Comparison of ENCODE assay signal across 17 cellular contexts in the genomic region with DNA sequence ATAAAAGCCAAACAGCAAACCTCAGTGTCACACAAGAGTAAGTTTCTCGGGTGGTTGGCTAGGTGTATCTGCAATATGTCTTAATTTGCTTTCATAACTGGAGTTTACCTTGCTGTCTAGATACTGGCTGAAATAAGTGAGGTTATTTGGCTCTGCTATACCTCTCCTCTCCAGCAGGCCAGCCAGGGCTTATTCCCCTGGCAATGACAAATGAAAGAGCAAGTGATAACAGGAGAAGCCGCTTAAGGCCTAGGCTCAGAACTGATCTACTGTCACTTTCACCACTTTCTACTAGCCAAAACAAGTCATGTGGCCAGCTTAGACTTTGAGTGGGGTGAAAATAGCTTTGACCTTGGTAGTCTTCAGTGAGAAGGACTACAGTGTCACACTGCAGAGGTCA. TPM values are rescaled to one million over a fixed set of nuclear protein-coding genes. Genes with fewer than 3 reads are reported as not detected.
DNase-seq lines count a peak whose midpoint lies in the region; ATAC-seq, FAIRE-seq and TF ChIP-seq lines count a peak whose summit lies in the region.
"Had no signal": no experiment of that assay in that cellular context is flagged by ENCODE, and none has a peak within 500 bp of the region (broad histone marks: within the 10 kb centered on the region; RNA-seq: fewer than 3 reads in every experiment).

No MANE protein-coding gene starts in this region.

- 48% methylated on average over 2 of the region's 2 CpGs for WGBS in mammary epithelial cell (ENCODE audit: low coverage, missing lambda C conversion rate)

- no peaks in the 10 kb centered on the region for H3K9me1 ChIP-seq in keratinocyte (ENCODE audit: control insufficient read depth, extremely low read depth, insufficient read depth, low read length)

- H3K36me3 ChIP-seq in mammary epithelial cell (ENCODE audit: insufficient read depth, low read length) (no peaks in the 10 kb centered on the region), breast epithelium (no peaks in the 10 kb centered on the region), RWPE2 (ENCODE audit: low read depth) (no peaks in the 10 kb centered on the region), keratinocyte (ENCODE audit: control insufficient read depth in 2 of 2, extremely low read depth in 1 of 2, insufficient read depth in 2 of 2, low read length in 2 of 2) (no peaks in the 10 kb centered on the region)
- H3K36me3 ChIP-seq: SJCRH30 had no signal

- no peaks in the 10 kb centered on the region for H3K9me3 Mint-ChIP-seq in activated CD4-positive, alpha-beta T cell treated with anti-CD3 and anti-CD28 coated beads, Interleukin-2, amount 10 ng/mL, durations not matched to agents 24 days and 14 days
- H3K9me3 Mint-ChIP-seq: brain had no signal

- DNase-seq in mammary epithelial cell: peak; percentile 15
- DNase-seq in breast epithelium (ENCODE audit: low spot score in 2 of 2): no peak
- no peak for DNase-seq in RWPE2 (ENCODE audit: low spot score)
- no peak for DNase-seq in keratinocyte (ENCODE audit: low read depth, low spot score)
- DNase-seq in HT-29 (ENCODE audit: low spot score): no peak
- no peak for DNase-seq in activated CD4-positive, alpha-beta T cell treated with anti-CD3 and anti-CD28 coated beads, Interleukin-2, amount 10 ng/mL, durations not matched to agents 24 days and 14 days
- DNase-seq in AG08396 (ENCODE audit: low spot score): no peak
- DNase-seq: activated naive CD4-positive, alpha-beta T cell; effector memory CD4-positive, alpha-beta T cell; mucosa of descending colon; NCI-H2081 treated with DMSO at 0.1 percent for 48 hours; SJCRH30 had no signal

- TF ChIP-seq POLR2A in breast epithelium (IDR thresholded peaks at IDR 0.05): no peak

- H3K4me2 ChIP-seq in mammary epithelial cell (ENCODE audit: insufficient read depth, low read depth, low read length) (no peak overlapping the region), keratinocyte (ENCODE audit: control insufficient read depth, extremely low read depth, insufficient read depth, low read depth, low read length) (peak overlapping the region; percentile 50)

- no peak overlapping the region for H3K4me3 Mint-ChIP-seq in activated CD4-positive, alpha-beta T cell treated with anti-CD3 and anti-CD28 coated beads, Interleukin-2, amount 10 ng/mL, durations not matched to agents 24 days and 14 days
- H3K4me3 Mint-ChIP-seq: brain had no signal

- H3K9me3 ChIP-seq in mammary epithelial cell (replicated peaks; ENCODE audit: insufficient read depth, low read length) (no peaks in the 10 kb centered on the region), breast epithelium (no peaks in the 10 kb centered on the region), RWPE2 (ENCODE audit: severe bottlenecking) (no peaks in the 10 kb centered on the region), keratinocyte (ENCODE audit: control insufficient read depth, low read depth, low read length) (no peaks in the 10 kb centered on the region)
- H3K9me3 ChIP-seq: mucosa of descending colon, SJCRH30 had no signal

- peaks cover 21% of the 10 kb centered on the region for H3K4me1 ChIP-seq in mammary epithelial cell (ENCODE audit: insufficient read depth, low read length)
- no peaks in the 10 kb centered on the region for H3K4me1 ChIP-seq in breast epithelium
- peaks cover 10% of the 10 kb centered on the region for H3K4me1 ChIP-seq in RWPE2 (ENCODE audit: insufficient read depth, poor library complexity, severe bottlenecking)
- peaks cover 24% of the 10 kb centered on the region for H3K4me1 ChIP-seq in keratinocyte (ENCODE audit: control insufficient read depth, extremely low read depth, insufficient read depth, low read length)

- no peaks in the 10 kb centered on the region for H3K36me3 Mint-ChIP-seq in activated CD4-positive, alpha-beta T cell treated with anti-CD3 and anti-CD28 coated beads, Interleukin-2, amount 10 ng/mL, durations not matched to agents 24 days and 14 days (ENCODE audit: low read depth)
- H3K36me3 Mint-ChIP-seq: brain had no signal

- no peak overlapping the region for H3K4me3 ChIP-seq in mammary epithelial cell (replicated peaks in 1 of 3; ENCODE audit: insufficient read depth in 1 of 3, low read depth in 2 of 3, low read length in 3 of 3)
- H3K4me3 ChIP-seq in breast epithelium: no peak overlapping the region
- no peak overlapping the region for H3K4me3 ChIP-seq in RWPE2 (ENCODE audit: severe bottlenecking)
- no peak overlapping the region for H3K4me3 ChIP-seq in keratinocyte (ENCODE audit: control insufficient read depth in 2 of 3, extremely low read depth in 1 of 3, insufficient read depth in 2 of 3, low read depth in 1 of 3, low read length in 3 of 3)
- H3K4me3 ChIP-seq: mucosa of descending colon, SJCRH30 had no signal

- dilution Hi-C loops in mammary epithelial cell (cut with HindIII; ENCODE audit: low sequenced_read_pairs) (no loop called here), keratinocyte (cut with MboI; ENCODE audit: extremely low pct_ligation_motif_present, low sequenced_read_pairs) (no loop called here)

- H3K9ac ChIP-seq in mammary epithelial cell (ENCODE audit: insufficient read depth, low read length): no peak overlapping the region
- no peak overlapping the region for H3K9ac ChIP-seq in keratinocyte (ENCODE audit: control insufficient read depth, extremely low read depth, insufficient read depth, low read length)

- peak; percentile 51 for ATAC-seq in HG02885 (IDR thresholded peaks at IDR 0.05; ENCODE audit: poor library complexity, unreplicated experiment)
- peak; percentile 40; the same call in 1 of the 3 replicates for ATAC-seq in RWPE2 (ENCODE audit: low read depth)
- ATAC-seq: mucosa of descending colon had no signal

- H3K27me3 Mint-ChIP-seq in activated CD4-positive, alpha-beta T cell treated with anti-CD3 and anti-CD28 coated beads, Interleukin-2, amount 10 ng/mL, durations not matched to agents 24 days and 14 days: peaks cover 8% of the 10 kb centered on the region
- H3K27me3 Mint-ChIP-seq: brain had no signal

- H3K27me3 ChIP-seq in mammary epithelial cell (ENCODE audit: insufficient read depth, low read length) (no peaks in the 10 kb centered on the region), breast epithelium (no peaks in the 10 kb centered on the region), RWPE2 (ENCODE audit: insufficient read depth, poor library complexity, severe bottlenecking) (no peaks in the 10 kb centered on the region), keratinocyte (ENCODE audit: control insufficient read depth, extremely low read depth, insufficient read depth, low read length) (no peaks in the 10 kb centered on the region)
- H3K27me3 ChIP-seq: SJCRH30 had no signal

- H3K79me2 ChIP-seq in mammary epithelial cell (ENCODE audit: insufficient read depth, low read length) (no peaks in the 10 kb centered on the region), keratinocyte (ENCODE audit: control insufficient read depth, insufficient read depth, low read length) (no peaks in the 10 kb centered on the region)

- FAIRE-seq in keratinocyte (lab: Jason Lieb, UNC): peak; percentile 94

- H2AFZ ChIP-seq in mammary epithelial cell (ENCODE audit: low read depth, low read length): no peak overlapping the region
- H2AFZ ChIP-seq in keratinocyte (ENCODE audit: control insufficient read depth, low read length): no peak overlapping the region

- CTCF ChIA-PET in mammary epithelial cell (lab: Charles Lee; ENCODE audit: low non-redundant PET): no interaction called here

- TF ChIP-seq CTCF in mammary epithelial cell (conservative IDR thresholded peaks at IDR 0.05 in 1 of 2, IDR thresholded peaks at IDR 0.05 in 1 of 2; ENCODE audit: extremely low read depth in 1 of 2, insufficient read depth in 1 of 2, low read depth in 1 of 2, low read length in 2 of 2) (peak in 1 of 2 donors; percentile 41), breast epithelium (IDR thresholded peaks at IDR 0.05) (no peak), RWPE2 (IDR thresholded peaks at IDR 0.05; ENCODE audit: poor library complexity, severe bottlenecking) (no peak), keratinocyte (optimal IDR thresholded peaks at IDR 0.05 in 1 of 3, IDR thresholded peaks at IDR 0.05 in 1 of 3, conservative IDR thresholded peaks at IDR 0.05 in 1 of 3; ENCODE audit: extremely low read depth in 1 of 3, insufficient read depth in 2 of 3, low read length in 3 of 3) (peak; percentile 26 to 60 (median 42))

- intact Hi-C loops in mammary epithelial cell (cut with micrococcal nuclease) (no loop called here), breast epithelium (cut with DNase I; ENCODE audit: low total_unique reads) (no loop called here)
- intact Hi-C loops in activated CD4-positive, alpha-beta T cell treated with anti-CD3 and anti-CD28 coated beads, Interleukin-2, amount 10 ng/mL, durations not matched to agents 24 days and 14 days (cut with micrococcal nuclease): no loop called here

- no peak overlapping the region for H3K27ac Mint-ChIP-seq in activated CD4-positive, alpha-beta T cell treated with anti-CD3 and anti-CD28 coated beads, Interleukin-2, amount 10 ng/mL, durations not matched to agents 24 days and 14 days

- in situ Hi-C loops in mammary epithelial cell (cut with MboI; ENCODE audit: low sequenced_read_pairs in 2 of 2): loop anchor here (25.0 kb wide), 2 partner anchors 133 to 1283 kb away; no protein-coding TSS in a partner anchor

- H3K27ac ChIP-seq in mammary epithelial cell (ENCODE audit: insufficient read depth, low read depth, low read length): no peak overlapping the region
- H3K27ac ChIP-seq in breast epithelium: no peak overlapping the region
- H3K27ac ChIP-seq in RWPE2 (ENCODE audit: poor library complexity, severe bottlenecking): no peak overlapping the region
- H3K27ac ChIP-seq in keratinocyte (ENCODE audit: control insufficient read depth, insufficient read depth, low read length): no peak overlapping the region
- H3K27ac ChIP-seq: SJCRH30 had no signal

- BruUV-seq in mammary epithelial cell (replicated peaks; lab: Mats Ljungman, UMichigan): no TSS peak

- H4K20me1 ChIP-seq in mammary epithelial cell (ENCODE audit: insufficient read depth, low read length) (no peaks in the 10 kb centered on the region), keratinocyte (ENCODE audit: control insufficient read depth, extremely low read depth, insufficient read depth, low read length) (no peaks in the 10 kb centered on the region)

- no peaks in the 10 kb centered on the region for H3K4me1 Mint-ChIP-seq in activated CD4-positive, alpha-beta T cell treated with anti-CD3 and anti-CD28 coated beads, Interleukin-2, amount 10 ng/mL, durations not matched to agents 24 days and 14 days

RNA-seq across cellular contexts. Expression of a gene that starts 4.8 kb away (rescaled TPM):
- under 1 TPM in 1 of 2 donors, not detected in 1; under 0.01 TPM for total RNA-seq in mammary epithelial cell
- polyA plus RNA-seq in mammary epithelial cell: not detected
- polyA minus RNA-seq in mammary epithelial cell: not detected
- under 1 TPM in 2 of 3 donors, not detected in 1; 0.15 to 0.33 TPM for total RNA-seq in breast epithelium
- not detected in 3 replicates for polyA plus RNA-seq in keratinocyte
- not detected for polyA plus RNA-seq in keratinocyte (2011; ENCODE audit: low read depth)
- not detected in 2 replicates for polyA plus RNA-seq in keratinocyte (2011; cell fraction: cytosol; rRNA removed)
- not detected in 2 replicates for polyA plus RNA-seq in keratinocyte (2011; cell fraction: nucleus; rRNA removed)
- polyA plus RNA-seq in keratinocyte (2012; ENCODE audit: low replicate concordance): not detected in 2 replicates
- polyA minus RNA-seq in keratinocyte: not detected in 3 replicates
- not detected for polyA minus RNA-seq in keratinocyte (2011; cell fraction: cytosol; rRNA and poly(A)+ RNA removed)
- not detected in 2 replicates for polyA minus RNA-seq in keratinocyte (2011; cell fraction: nucleus; rRNA and poly(A)+ RNA removed)
- total RNA-seq in HT-29 (2014; rRNA removed; shearing (Covaris generic)): not detected in 2 replicates
- not detected in 2 replicates for total RNA-seq in activated CD4-positive, alpha-beta T cell treated with anti-CD3 and anti-CD28 coated beads, Interleukin-2, amount 10 ng/mL, durations not matched to agents 24 days and 14 days
- total RNA-seq: A673, M059J, mucosa of descending colon, osteocyte had no signal

RNA-seq across cellular contexts. Expression of a gene that starts 42.3 kb away (rescaled TPM):
- total RNA-seq in mammary epithelial cell (10 to 100 TPM in 1 of 2 donors, under 1 TPM in 1; 0.67 to 24.1 TPM), breast epithelium (1 to 10 TPM in 2 of 3 donors, not detected in 1; 1.5 to 1.9 TPM)
- polyA plus RNA-seq in mammary epithelial cell (12.3 TPM), keratinocyte (1.2 to 11.2 TPM (median 5.7 TPM) in 3 replicates)
- polyA minus RNA-seq in mammary epithelial cell (15.2 TPM), keratinocyte (0.23 to 8.2 TPM (median 0.63 TPM) in 3 replicates)
- polyA plus RNA-seq in keratinocyte (2011; ENCODE audit: low read depth): not detected
- 1.8 and 2.8 TPM in 2 replicates for polyA plus RNA-seq in keratinocyte (2011; cell fraction: cytosol; rRNA removed)
- polyA plus RNA-seq in keratinocyte (2011; cell fraction: nucleus; rRNA removed): 0.87 and 1.6 TPM in 2 replicates
- 0.11 and 5.6 TPM in 2 replicates for polyA plus RNA-seq in keratinocyte (2012; ENCODE audit: low replicate concordance)
- polyA minus RNA-seq in keratinocyte (2011; cell fraction: cytosol; rRNA and poly(A)+ RNA removed): 2.1 TPM
- 0.84 and 1.2 TPM in 2 replicates for polyA minus RNA-seq in keratinocyte (2011; cell fraction: nucleus; rRNA and poly(A)+ RNA removed)
- 7.6 and 10.2 TPM in 2 replicates for total RNA-seq in HT-29 (2014; rRNA removed; shearing (Covaris generic))
- total RNA-seq in activated CD4-positive, alpha-beta T cell treated with anti-CD3 and anti-CD28 coated beads, Interleukin-2, amount 10 ng/mL, durations not matched to agents 24 days and 14 days: 10.8 and 13.3 TPM in 2 replicates

Comparison
In these comparisons a context has a peak if more than half of its experiments do, and no peak if none do; other contexts are left out.
1. CTCF ChIP-seq: peak in keratinocyte (3 of 3); none in breast epithelium (0 of 3) and RWPE2 (single experiment).